ENCODE assay signal across 10 cellular contexts in genomic region chr16:17277981-17278381, GRCh38.
DNase-seq lines count a peak whose midpoint lies in the region; ATAC-seq, FAIRE-seq and TF ChIP-seq lines count a peak whose summit lies in the region.
"Had no signal": no experiment of that assay in that cellular context is flagged by ENCODE, and none has a peak within 500 bp of the region (broad histone marks: within the 10 kb centered on the region; RNA-seq: fewer than 3 reads in every experiment).

No MANE protein-coding gene starts in this region.

- peak in 1 of 2 experiments; percentile 46; a peak in 2 of 4 replicates for TF ChIP-seq RAD21 in K562 (CRISPR knock-in tag; conservative IDR thresholded peaks at IDR 0.05 in 1 of 2, IDR thresholded peaks at IDR 0.05 in 1 of 2)

- no peak overlapping the region for H3K4me2 ChIP-seq in K562 (ENCODE audit: insufficient read depth, low read length)
- H3K4me2 ChIP-seq: KMS-11 had no signal

- H3K9me1 ChIP-seq in K562 (ENCODE audit: control insufficient read depth, insufficient read depth, low read length) = no peaks in the 10 kb centered on the region

- TF ChIP-seq EP300 in K562 (IDR thresholded peaks at IDR 0.05; ENCODE audit: low read length) = no peak

- TF ChIP-seq CTCF in AG04449 (IDR thresholded peaks at IDR 0.05; ENCODE audit: insufficient read depth, low read length, missing control alignments) = peak; percentile 30
- TF ChIP-seq CTCF in K562 (IDR thresholded peaks at IDR 0.05 in 2 of 3, conservative IDR thresholded peaks at IDR 0.05 in 1 of 3; ENCODE audit: insufficient read depth in 2 of 3, low read depth in 1 of 3, low read length in 3 of 3) = peak; percentile 39 to 44 (median 41); a peak in 5 of 6 replicates
- peak; percentile 31 for TF ChIP-seq CTCF in lower lobe of right lung (IDR thresholded peaks at IDR 0.05)

- no peak overlapping the region for H2AFZ ChIP-seq in K562 (ENCODE audit: low read depth, low read length)

- H3K27ac ChIP-seq in K562 (ENCODE audit: extremely low read depth, low read depth, low read length) (no peak overlapping the region), lower lobe of right lung (no peak overlapping the region)
- H3K27ac ChIP-seq: KMS-11 had no signal

- peak; percentile 54; the same call in 2 of the 3 replicates for ATAC-seq in K562
- peak in 1 of 2 donors; percentile 44 for ATAC-seq in lower lobe of right lung
- ATAC-seq in GM18873 (IDR thresholded peaks at IDR 0.05; ENCODE audit: low FRiP score, unreplicated experiment) = no peak

- FAIRE-seq in GM18507 (lab: Jason Lieb, UNC) (peak; percentile 62), K562 (lab: Jason Lieb, UNC) (no peak)
- FAIRE-seq: islet of Langerhans had no signal

- H3K9ac ChIP-seq in K562 (ENCODE audit: insufficient read depth in 1 of 2, low read depth in 2 of 2, low read length in 2 of 2) = no peak overlapping the region
- H3K9ac ChIP-seq: KMS-11 had no signal

- no TSS peak for BruUV-seq in K562 (replicated peaks; lab: Mats Ljungman, UMichigan)

- no peak for DNase-seq in AG04449 (ENCODE audit: low read depth, low spot score)
- DNase-seq in GM18507 (ENCODE audit: extremely low spot score, insufficient read length, low read depth) = peak; percentile 14
- DNase-seq in K562 (ENCODE audit: extremely low read depth in 1 of 4, low spot score in 3 of 4) = peak in 2 of 4 experiments; percentile 19 to 22
- no peak for DNase-seq in lower lobe of right lung
- no peak for DNase-seq in NK-92 (lab: John Stamatoyannopoulos, UW; ENCODE audit: unreplicated experiment)
- no peak for DNase-seq in DMS114 treated with DMSO at 0.1 percent for 48 hours (lab: John Stamatoyannopoulos, UW; ENCODE audit: unreplicated experiment)
- no peak for DNase-seq in A172 (ENCODE audit: low spot score)

- POLR2A ChIA-PET in AG04449 (lab: Yijun Ruan, JAX) (no interaction called here), K562 (lab: Yijun Ruan, JAX) (interaction anchor here (0.6 to 1.2 kb wide), 4 partner anchors 10 to 1616 kb away, joined by 3 to 4 read pairs (median 3); no protein-coding TSS in a partner anchor)

- H3K4me3 ChIP-seq in AG04449 (ENCODE audit: low read depth, low read length) (no peak overlapping the region), K562 (no peak overlapping the region), lower lobe of right lung (no peak overlapping the region)

- CTCF ChIA-PET in AG04449 (lab: Yijun Ruan, JAX) = interaction anchor here (1.0 to 2.6 kb wide), 7 partner anchors 10 to 192 kb away, joined by 3 to 11 read pairs (median 3); no protein-coding TSS in a partner anchor
- CTCF ChIA-PET in K562 (lab: Yijun Ruan, JAX; ENCODE audit: low intra/inter-chr PET ratio) = no interaction called here

- H3K36me3 ChIP-seq in K562 (ENCODE audit: control insufficient read depth, insufficient read depth, low read length) = no peaks in the 10 kb centered on the region
- no peaks in the 10 kb centered on the region for H3K36me3 ChIP-seq in lower lobe of right lung

- TF ChIP-seq POLR2A in K562 (conservative IDR thresholded peaks at IDR 0.05) = no peak

- no peaks in the 10 kb centered on the region for H3K9me3 ChIP-seq in K562 (replicated peaks; ENCODE audit: control insufficient read depth, insufficient read depth, low read depth, low read length)
- no peaks in the 10 kb centered on the region for H3K9me3 ChIP-seq in lower lobe of right lung

- intact Hi-C loops in K562 (cut with micrococcal nuclease) = no loop called here
- intact Hi-C loops in lower lobe of right lung (cut with DNase I) = no loop called here

- WGBS in K562 (ENCODE audit: insufficient coverage, low coverage, missing lambda C conversion rate) = 5% methylated on average over 10 of the region's 10 CpGs

- H3K4me1 ChIP-seq in K562 (replicated peaks in 1 of 2; ENCODE audit: control insufficient read depth in 2 of 2, insufficient read depth in 2 of 2, low read length in 2 of 2) (no peaks in the 10 kb centered on the region), lower lobe of right lung (no peaks in the 10 kb centered on the region)

- H3K27me3 ChIP-seq in K562 (ENCODE audit: control insufficient read depth in 2 of 2, insufficient read depth in 2 of 2, low read length in 2 of 2) (peaks cover 10 to 48% of the 10 kb centered on the region in 2 experiments; a peak in 3 of 5 replicates), lower lobe of right lung (ENCODE audit: low read depth) (no peaks in the 10 kb centered on the region)

- peaks cover 5% of the 10 kb centered on the region; the same call in 1 of the 2 replicates for H4K20me1 ChIP-seq in K562 (replicated peaks; ENCODE audit: control insufficient read depth, insufficient read depth, low read length)

- in situ Hi-C loops in K562 (cut with MboI) = no loop called here

- H3K79me2 ChIP-seq in K562 (ENCODE audit: control insufficient read depth, insufficient read depth, low read length) = no peaks in the 10 kb centered on the region

TF ChIP-seq in K562, 482 proteins besides CTCF, POLR2A, EP300 and RAD21:
- TF ChIP-seq PKNOX1 (IDR thresholded peaks at IDR 0.05) (peak; percentile 61), SMC3 (conservative IDR thresholded peaks at IDR 0.05; ENCODE audit: insufficient read depth, low read depth, low read length) (0 out of 2 replicates have a peak, but pooled peaks have one; percentile 24), MNT (conservative IDR thresholded peaks at IDR 0.05) (no peak)
